In genomic region chr9:133948138-133948537, GRCh38 we compare ENCODE assay signal across 21 cellular contexts. TPM values are rescaled to one million over a fixed set of nuclear protein-coding genes. Genes with fewer than 3 reads are reported as not detected.
A peak's percentile ranks its signal among the peaks of the same experiment; 100 is the strongest.
DNase-seq lines count a peak whose midpoint lies in the region; ATAC-seq, FAIRE-seq and TF ChIP-seq lines count a peak whose summit lies in the region.
"Had no signal": no experiment of that assay in that cellular context is flagged by ENCODE, and none has a peak within 500 bp of the region (broad histone marks: within the 10 kb centered on the region; RNA-seq: fewer than 3 reads in every experiment).

No MANE protein-coding gene starts in this region.

- H3K9me3 ChIP-seq in H1 (ENCODE audit: insufficient read depth in 2 of 2, low read depth in 1 of 2, low read length in 1 of 2), result no peaks in the 10 kb centered on the region
- no peaks in the 10 kb centered on the region for H3K9me3 ChIP-seq in mucosa of descending colon
- H3K9me3 ChIP-seq: BE2C, neutrophil, testis had no signal

- H3K4me1 ChIP-seq in H1 (replicated peaks in 1 of 4; ENCODE audit: control insufficient read depth in 3 of 4, insufficient read depth in 4 of 4, low read length in 3 of 4), result peaks cover 0 to 14% (median 5%) of the 10 kb centered on the region in 4 experiments; a peak in 4 of 7 replicates
- H3K4me1 ChIP-seq in mucosa of descending colon (ENCODE audit: low read depth), result no peaks in the 10 kb centered on the region
- H3K4me1 ChIP-seq: testis had no signal

- H3K36me3 ChIP-seq in H1 (ENCODE audit: control insufficient read depth in 2 of 4, insufficient read depth in 4 of 4, low read length in 3 of 4) (no peaks in the 10 kb centered on the region; a peak in 1 of 8 replicates), mucosa of descending colon (ENCODE audit: low read depth) (no peaks in the 10 kb centered on the region)
- H3K36me3 ChIP-seq: neutrophil had no signal

- H2BK12ac ChIP-seq in H1 (ENCODE audit: low read depth, low read length), result 0 out of 2 replicates have a peak overlapping the region, but pooled peaks have one; percentile 17

- H2AK5ac ChIP-seq in H1 (ENCODE audit: low read depth, low read length), result 0 out of 2 replicates have a peak overlapping the region, but pooled peaks have one; percentile 65

- no peak overlapping the region for H3K14ac ChIP-seq in H1 (ENCODE audit: insufficient read length)

- no peak overlapping the region for H4K5ac ChIP-seq in H1 (ENCODE audit: insufficient read length, low read depth, low read length)

- FAIRE-seq in H1 (lab: Jason Lieb, UNC), result no peak
- FAIRE-seq: bronchial epithelial cell, TTC549 had no signal

- peaks cover 0 to 75% of the 10 kb centered on the region in 2 experiments; a peak in 2 of 4 replicates for H3K79me2 ChIP-seq in H1 (ENCODE audit: control insufficient read depth in 1 of 2, insufficient read depth in 2 of 2, low read length in 2 of 2)

- H3K56ac ChIP-seq in H1 (replicated peaks; ENCODE audit: insufficient read length, low read depth, low read length), result no peak overlapping the region

- WGBS in H1 (ENCODE audit: extremely low coverage in 1 of 2, insufficient coverage in 1 of 2, insufficient read length in 1 of 2, insufficient replicate concordance in 2 of 2, low coverage in 1 of 2, low lambda C conversion rate in 2 of 2, missing lambda C conversion rate in 1 of 2), 2 experiments, result 85% methylated on average over 18 of the region's 18 CpGs; no CpG with 5 or more reads in 1 of the 2 experiments

- TF ChIP-seq EP300 in H1 (IDR thresholded peaks at IDR 0.05; ENCODE audit: borderline replicate concordance in 1 of 2, low read depth in 2 of 2, low read length in 2 of 2), result no peak

- no peak overlapping the region; the same call in 1 of the 2 replicates for H3K18ac ChIP-seq in H1 (ENCODE audit: extremely low read depth, low read length)

- H3K9ac ChIP-seq in H1 (replicated peaks in 1 of 4; ENCODE audit: extremely low read depth in 1 of 4, low read depth in 3 of 4, low read length in 3 of 4), result no peak overlapping the region
- H3K9ac ChIP-seq: GM23248 had no signal

- no peak overlapping the region for H2BK120ac ChIP-seq in H1 (replicated peaks; ENCODE audit: low read depth, low read length)

- H3K27me3 Mint-ChIP-seq in stimulated activated naive B cell treated with anti-CD40 and anti-IgM and Interleukin-4, amounts not matched to agents 10 μg/mL and 1 μg/mL and 100 μg/mL, for 72 hours, result no peaks in the 10 kb centered on the region
- H3K27me3 Mint-ChIP-seq: activated naive CD4-positive, alpha-beta T cell treated with anti-CD3 and anti-CD28 coated beads, Interleukin-2, amount 10 ng/mL, durations not matched to agents 7 days and 5 days had no signal

- no peaks in the 10 kb centered on the region for H3K27me3 ChIP-seq in H1 (replicated peaks in 1 of 4; ENCODE audit: control insufficient read depth in 3 of 4, extremely low read depth in 1 of 4, insufficient read depth in 3 of 4, low read length in 3 of 4)
- H3K27me3 ChIP-seq: BE2C, dorsolateral prefrontal cortex, neutrophil, testis had no signal

- H3K4ac ChIP-seq in H1 (replicated peaks; ENCODE audit: insufficient read length, low read depth, low read length), result no peak overlapping the region

- no peak overlapping the region for H4K91ac ChIP-seq in H1 (replicated peaks; ENCODE audit: insufficient read length, low read length)

- H4K20me1 ChIP-seq in H1 (replicated peaks in 1 of 2; ENCODE audit: control insufficient read depth in 1 of 2, insufficient read depth in 2 of 2, low read length in 2 of 2), result peaks cover 14 to 21% of the 10 kb centered on the region in 2 experiments

- CTCF ChIA-PET in RWPE1 (lab: Yijun Ruan, JAX), result interaction anchor here (1.3 kb wide), 1 partner anchor 45 kb away, joined by 3 read pairs; no protein-coding TSS in a partner anchor
- CTCF ChIA-PET in H1 (lab: Charles Lee; ENCODE audit: partially characterized antibody), result interaction anchor here (0.7 to 1.4 kb wide), 4 partner anchors 9 to 46 kb away, joined by 3 to 5 read pairs (median 3); no protein-coding TSS in a partner anchor

- TF ChIP-seq RAD21 in H1 (IDR thresholded peaks at IDR 0.05 in 1 of 2, conservative IDR thresholded peaks at IDR 0.05 in 1 of 2; ENCODE audit: low read depth in 2 of 2, low read length in 2 of 2), result no peak

- peaks cover 15 to 46% of the 10 kb centered on the region in 2 donors for H3K36me3 Mint-ChIP-seq in stimulated activated naive B cell treated with anti-CD40 and anti-IgM and Interleukin-4, amounts not matched to agents 10 μg/mL and 1 μg/mL and 100 μg/mL, for 72 hours
- H3K36me3 Mint-ChIP-seq: activated naive CD4-positive, alpha-beta T cell treated with anti-CD3 and anti-CD28 coated beads, Interleukin-2, amount 10 ng/mL, durations not matched to agents 7 days and 5 days had no signal

- no peak overlapping the region for H2BK20ac ChIP-seq in H1 (ENCODE audit: low read length)

- no peak overlapping the region for H2BK15ac ChIP-seq in H1 (ENCODE audit: low read length)

- no peak for TF ChIP-seq CTCF in RWPE1 (conservative IDR thresholded peaks at IDR 0.05; ENCODE audit: low read depth)
- no peak for TF ChIP-seq CTCF in H1 (IDR thresholded peaks at IDR 0.05; ENCODE audit: control extremely low read depth in 1 of 3, insufficient read depth in 1 of 3, low read depth in 1 of 3, low read length in 3 of 3)
- no peak for TF ChIP-seq CTCF in mucosa of descending colon (IDR thresholded peaks at IDR 0.05)

- peak overlapping the region in 1 of 2 donors; percentile 13 for H3K4me3 Mint-ChIP-seq in stimulated activated naive B cell treated with anti-CD40 and anti-IgM and Interleukin-4, amounts not matched to agents 10 μg/mL and 1 μg/mL and 100 μg/mL, for 72 hours
- H3K4me3 Mint-ChIP-seq: activated naive CD4-positive, alpha-beta T cell treated with anti-CD3 and anti-CD28 coated beads, Interleukin-2, amount 10 ng/mL, durations not matched to agents 7 days and 5 days had no signal

- H3K4me1 Mint-ChIP-seq in stimulated activated naive B cell treated with anti-CD40 and anti-IgM and Interleukin-4, amounts not matched to agents 10 μg/mL and 1 μg/mL and 100 μg/mL, for 72 hours, result peaks cover 68 to 93% of the 10 kb centered on the region in 2 donors
- H3K4me1 Mint-ChIP-seq: activated naive CD4-positive, alpha-beta T cell treated with anti-CD3 and anti-CD28 coated beads, Interleukin-2, amount 10 ng/mL, durations not matched to agents 7 days and 5 days had no signal

- H3K9me3 Mint-ChIP-seq in stimulated activated naive B cell treated with anti-CD40 and anti-IgM and Interleukin-4, amounts not matched to agents 10 μg/mL and 1 μg/mL and 100 μg/mL, for 72 hours, result peaks cover 0 to 2% of the 10 kb centered on the region in 2 donors
- H3K9me3 Mint-ChIP-seq: activated naive CD4-positive, alpha-beta T cell treated with anti-CD3 and anti-CD28 coated beads, Interleukin-2, amount 10 ng/mL, durations not matched to agents 7 days and 5 days had no signal

- peak overlapping the region; percentile 89 for H3K27ac Mint-ChIP-seq in stimulated activated naive B cell treated with anti-CD40 and anti-IgM and Interleukin-4, amounts not matched to agents 10 μg/mL and 1 μg/mL and 100 μg/mL, for 72 hours
- H3K27ac Mint-ChIP-seq: activated naive CD4-positive, alpha-beta T cell treated with anti-CD3 and anti-CD28 coated beads, Interleukin-2, amount 10 ng/mL, durations not matched to agents 7 days and 5 days had no signal

- H4K8ac ChIP-seq in H1 (ENCODE audit: extremely low read depth, insufficient read depth, low read length), result no peak overlapping the region

- no peak overlapping the region for H2AFZ ChIP-seq in H1 (ENCODE audit: low read length)
- H2AFZ ChIP-seq: GM23248 had no signal

- H3K27ac ChIP-seq in RWPE1 (peak overlapping the region; percentile 95), H1 (ENCODE audit: low read depth, low read length) (no peak overlapping the region)
- H3K27ac ChIP-seq: GM23248, neutrophil, testis had no signal

- no peak overlapping the region for H3K4me3 ChIP-seq in H1 (ENCODE audit: extremely low read depth in 1 of 4, insufficient read depth in 2 of 4, low read depth in 3 of 4, low read length in 4 of 4)
- no peak overlapping the region for H3K4me3 ChIP-seq in mucosa of descending colon
- H3K4me3 ChIP-seq: dorsolateral prefrontal cortex, GM23248, testis had no signal

- H3K79me1 ChIP-seq in H1 (ENCODE audit: low read depth, low read length), result peaks cover 18% of the 10 kb centered on the region

- no peak for ATAC-seq in mucosa of descending colon
- no peak for ATAC-seq in stimulated activated naive B cell treated with anti-CD40 and anti-IgM and Interleukin-4, amounts not matched to agents 10 μg/mL and 1 μg/mL and 100 μg/mL, for 72 hours (replicated peaks)
- ATAC-seq: SK-N-SH treated with all-trans-retinoic acid at 6 μM for 48 hours had no signal

- H3K4me2 ChIP-seq in H1 (ENCODE audit: insufficient read depth in 1 of 2, low read depth in 2 of 2, low read length in 2 of 2), result no peak overlapping the region

- H3K23me2 ChIP-seq in H1 (ENCODE audit: low read depth, low read length), result no peaks in the 10 kb centered on the region

- POLR2A ChIA-PET in RWPE1 (lab: Yijun Ruan, JAX; ENCODE audit: low non-redundant PET) (interaction anchor here (0.5 kb wide), 1 partner anchor 41 kb away, joined by 4 read pairs; no protein-coding TSS in a partner anchor), H1 (lab: Charles Lee; ENCODE audit: partially characterized antibody) (no interaction called here)

- DNase-seq in RWPE1 (ENCODE audit: low spot score) (no peak), H1 (ENCODE audit: low read depth in 1 of 2, low spot score in 2 of 2) (no peak), mucosa of descending colon (peak in 2 of 3 donors; percentile 21 to 38), NCI-H748 treated with DMSO at 0.1 percent for 48 hours (lab: John Stamatoyannopoulos, UW) (no peak), SK-N-DZ (ENCODE audit: low spot score) (no peak)
- no peak for DNase-seq in stimulated activated naive B cell treated with anti-CD40 and anti-IgM and Interleukin-4, amounts not matched to agents 10 μg/mL and 1 μg/mL and 100 μg/mL, for 72 hours
- no peak for DNase-seq in activated T-cell treated with anti-CD3 and anti-CD28 coated beads, Interleukin-2, amount 50 U/mL, for 48 hours
- DNase-seq: activated CD4-positive, alpha-beta T cell treated with anti-CD3 and anti-CD28 coated beads, Interleukin-2, amount 50 U/mL, for 1 hour; activated naive CD4-positive, alpha-beta T cell treated with anti-CD3 and anti-CD28 coated beads, Interleukin-2, amount 10 ng/mL, durations not matched to agents 7 days and 5 days; GF-D8; GM23248; mesenchymal stem cell; NCI-H2029; stimulated activated CD4-positive, alpha-beta T cell treated with anti-CD3 and anti-CD28 coated beads, Interleukin-4, amount 100 ng/mL, for 1 hour; testis had no signal

- intact Hi-C loops in mucosa of descending colon (cut with DNase I, micrococcal nuclease), result no loop called here

- H3K23ac ChIP-seq in H1 (ENCODE audit: insufficient read length), result no peak overlapping the region

- peak overlapping the region; percentile 71 for H2BK5ac ChIP-seq in H1 (ENCODE audit: low read depth, low read length)

- TF ChIP-seq POLR2A in H1 (IDR thresholded peaks at IDR 0.05; ENCODE audit: control extremely low read depth in 1 of 2, low read depth in 2 of 2, low read length in 2 of 2), result no peak

RNA-seq across cellular contexts. Expression of gene VAV2, which starts 44.0 kb away (rescaled TPM):
- 34.6 and 37.6 TPM in 2 replicates for total RNA-seq in H1 (2021; fragmentation: NEBNext Ultra II Directional; extraction: Animal tissue kit (Norgen Biotek cat#: 25700))
- 13.6 and 17.6 TPM in 2 replicates for polyA plus RNA-seq in H1 (2011; rRNA removed)
- polyA plus RNA-seq in H1 (2011; cell fraction: cytosol; rRNA removed), result 20.6 TPM
- polyA plus RNA-seq in H1 (2011; cell fraction: nucleus; rRNA removed), result 40.6 TPM
- 20.5 to 32.6 TPM (median 30.1 TPM) in 4 replicates for polyA plus RNA-seq in H1 (2012, experiment 1 of 2)
- polyA plus RNA-seq in H1 (2012, experiment 2 of 2), result 11.5 TPM
- 15.7 TPM for polyA plus RNA-seq in H1 (2013, experiment 1 of 2)
- polyA plus RNA-seq in H1 (2013, experiment 2 of 2), result 15.9 TPM
- 28.1 and 28.9 TPM in 2 replicates for polyA minus RNA-seq in H1 (2011; rRNA and poly(A)+ RNA removed)
- polyA minus RNA-seq in H1 (2011; cell fraction: cytosol; rRNA and poly(A)+ RNA removed), result 19.7 TPM
- 22.4 TPM for polyA minus RNA-seq in H1 (2011; cell fraction: nucleus; rRNA and poly(A)+ RNA removed)
- total RNA-seq in mucosa of descending colon, result 10 to 100 TPM; 29.4 to 34.8 (median 34.5) TPM
- polyA plus RNA-seq in SK-N-DZ (2014; cell fraction: cytosol; rRNA removed), result 17.8 and 20.2 TPM in 2 replicates
- polyA plus RNA-seq in SK-N-DZ (2014; cell fraction: nucleus; rRNA removed), result 36.3 and 41.4 TPM in 2 replicates

Comparison
In these comparisons a context has a peak if more than half of its experiments do, and no peak if none do; other contexts are left out.
1. DNase-seq: peak in mucosa of descending colon (2 of 3); none in RWPE1 (single experiment), H1 (0 of 2), stimulated activated naive B cell treated with anti-CD40 and anti-IgM and Interleukin-4, amounts not matched to agents 10 μg/mL and 1 μg/mL and 100 μg/mL, for 72 hours (single experiment), NCI-H748 treated with DMSO at 0.1 percent for 48 hours (single experiment), SK-N-DZ (single experiment) and activated T-cell treated with anti-CD3 and anti-CD28 coated beads, Interleukin-2, amount 50 U/mL, for 48 hours (0 of 2).